8 cellular contexts compared by ENCODE assay signal in genomic region chr12:118061011-118061875, GRCh38. TPM values are rescaled to one million over a fixed set of nuclear protein-coding genes. Genes with fewer than 3 reads are reported as not detected.
A peak's percentile ranks its signal among the peaks of the same experiment; 100 is the strongest.
DNase-seq lines count a peak whose midpoint lies in the region; ATAC-seq and TF ChIP-seq lines count a peak whose summit lies in the region.

WSB2 (minus strand) TSS chr12:118061179; CDS start chr12:118061048, 131 bp downstream.

- H3K36me3 ChIP-seq in NT2/D1 (ENCODE audit: insufficient read depth, insufficient read length, low read length) (peaks cover 5% of the 10 kb centered on the region), esophagus muscularis mucosa (no peaks in the 10 kb centered on the region), mucosa of stomach (ENCODE audit: control insufficient read depth, insufficient read depth, low read length) (no peaks in the 10 kb centered on the region)

- no peaks in the 10 kb centered on the region for H3K9me3 ChIP-seq in NT2/D1 (ENCODE audit: insufficient read depth, low read length)
- H3K9me3 ChIP-seq in esophagus muscularis mucosa: no peaks in the 10 kb centered on the region
- no peaks in the 10 kb centered on the region for H3K9me3 ChIP-seq in mucosa of stomach (ENCODE audit: control insufficient read depth, low read length)

- peak within 1 kb of the TSS; percentile 97 for H3K9ac ChIP-seq in NT2/D1 (ENCODE audit: insufficient read length, low read depth)
- H3K9ac ChIP-seq in mucosa of stomach (ENCODE audit: low read length): peak within 1 kb of the TSS; percentile 100

- no peak for TF ChIP-seq POLR2A in esophagus muscularis mucosa (IDR thresholded peaks at IDR 0.05; ENCODE audit: low read depth)

- WGBS in esophagus muscularis mucosa: 3% methylated on average over 39 of the region's 76 CpGs

- H3K4me1 ChIP-seq in NT2/D1 (ENCODE audit: insufficient read depth, insufficient read length): no peaks in the 10 kb centered on the region
- peaks cover 22 to 60% (median 44%) of the 10 kb centered on the region in 4 donors for H3K4me1 ChIP-seq in esophagus muscularis mucosa
- peaks cover 55% of the 10 kb centered on the region for H3K4me1 ChIP-seq in mucosa of stomach (ENCODE audit: control insufficient read depth, insufficient read depth, low read length)

- H3K4me3 ChIP-seq in GM08714 (ENCODE audit: low read length) (peak within 1 kb of the TSS; percentile 73), NT2/D1 (ENCODE audit: insufficient read length, low read depth) (peak within 1 kb of the TSS; percentile 89), esophagus muscularis mucosa (peak within 1 kb of the TSS; percentile 79 to 87 (median 82)), mucosa of stomach (ENCODE audit: low read length) (peak within 1 kb of the TSS; percentile 94)

- no peak for TF ChIP-seq CTCF in esophagus muscularis mucosa (IDR thresholded peaks at IDR 0.05)

- DNase-seq in NT2/D1 (ENCODE audit: low read depth, low spot score): no peak
- peak; percentile 34 for DNase-seq in activated T-helper 1 cell treated with Interleukin-2 at 50 U/mL for 16 hours (ENCODE audit: low read depth)
- DNase-seq in esophagus muscularis mucosa (ENCODE audit: extremely low spot score): peak; percentile 94
- DNase-seq in stimulated activated CD8-positive, alpha-beta memory T cell treated with anti-CD3 and anti-CD28 coated beads, Interleukin-7, amount 100 ng/mL, for 4 hours (ENCODE audit: low read depth in 2 of 2): peak; percentile 45 to 70

- ATAC-seq in HG02973 (IDR thresholded peaks at IDR 0.05; ENCODE audit: unreplicated experiment) (peak; percentile 39), GM18873 (IDR thresholded peaks at IDR 0.05; ENCODE audit: low FRiP score, unreplicated experiment) (no peak)

- intact Hi-C loops in esophagus muscularis mucosa (cut with DNase I): loop anchor here (2.0 to 5.0 kb wide), 3 partner anchors 42 to 311 kb away; partner anchors contain the start of genes PEBP1 and TAOK3

- H3K27ac ChIP-seq in esophagus muscularis mucosa (replicated peaks in 1 of 4): peak within 1 kb of the TSS; percentile 96 to 97 (median 96)

- H3K27me3 ChIP-seq in NT2/D1 (ENCODE audit: insufficient read depth, insufficient read length) (no peaks in the 10 kb centered on the region), esophagus muscularis mucosa (no peaks in the 10 kb centered on the region), mucosa of stomach (ENCODE audit: control insufficient read depth, insufficient read depth, low read length) (no peaks in the 10 kb centered on the region)

- no peak for TF ChIP-seq EP300 in esophagus muscularis mucosa (IDR thresholded peaks at IDR 0.05)

RNA-seq across cellular contexts. Expression of gene WSB2, which starts in this region (rescaled TPM):
- total RNA-seq in esophagus muscularis mucosa: 10 to 100 TPM; 68.5 to 87.7 (median 81.7) TPM
